In genomic region chr17:51585514-51586104, GRCh38 we compare ENCODE assay signal across 10 cellular contexts.
A peak's percentile ranks its signal among the peaks of the same experiment; 100 is the strongest.
DNase-seq lines count a peak whose midpoint lies in the region; TF ChIP-seq lines count a peak whose summit lies in the region.
"Had no signal": no experiment of that assay in that cellular context is flagged by ENCODE, and none has a peak within 500 bp of the region (broad histone marks: within the 10 kb centered on the region; RNA-seq: fewer than 3 reads in every experiment).

No MANE protein-coding gene starts in this region.

- TF ChIP-seq CTCF in prostate gland (IDR thresholded peaks at IDR 0.05): peak in 2 of 4 experiments; percentile 28 to 36

- peaks cover under 1% of the 10 kb centered on the region for H3K27me3 ChIP-seq in prostate gland (replicated peaks; ENCODE audit: insufficient read depth)

- peak; percentile 2 for DNase-seq in NK-92 treated with Interleukin-12 subunit alpha and Interleukin-12 subunit beta, amount 100 ng/mL, for 24 hours (lab: John Stamatoyannopoulos, UW)
- DNase-seq in NK-92 (lab: John Stamatoyannopoulos, UW; ENCODE audit: unreplicated experiment) (no peak), NCI-H446 (lab: John Stamatoyannopoulos, UW) (peak; percentile 14 to 54), cerebellar cortex (ENCODE audit: low spot score) (peak; percentile 74), prostate gland (ENCODE audit: low spot score) (peak; percentile 5), GM03348 (ENCODE audit: low spot score) (no peak), epidermal melanocyte (ENCODE audit: insufficient read length, low spot score) (no peak), CD1c-positive myeloid dendritic cell (ENCODE audit: extremely low spot score) (no peak)
- DNase-seq: T-helper 17 cell had no signal

- WGBS in prostate gland: 25% methylated on average over 4 of the region's 4 CpGs

- no peak overlapping the region for H3K27ac ChIP-seq in prostate gland
- H3K27ac ChIP-seq: skin epidermis had no signal

- no peaks in the 10 kb centered on the region for H3K9me3 ChIP-seq in prostate gland

- TF ChIP-seq POLR2A in prostate gland (IDR thresholded peaks at IDR 0.05): no peak

- intact Hi-C loops in prostate gland (cut with DNase I): no loop called here

- H3K36me3 ChIP-seq in prostate gland: no peaks in the 10 kb centered on the region

- H3K4me3 ChIP-seq in prostate gland: no peak overlapping the region
- H3K4me3 ChIP-seq: skin epidermis had no signal

- no peaks in the 10 kb centered on the region for H3K4me1 ChIP-seq in prostate gland (replicated peaks)

Comparison
In these comparisons a context has a peak if more than half of its experiments do, and no peak if none do; other contexts are left out.
1. DNase-seq: peak in NK-92 treated with Interleukin-12 subunit alpha and Interleukin-12 subunit beta, amount 100 ng/mL, for 24 hours (single experiment), NCI-H446 (2 of 2), cerebellar cortex (single experiment) and prostate gland (single experiment); none in NK-92 (single experiment), GM03348 (single experiment), epidermal melanocyte (single experiment) and CD1c-positive myeloid dendritic cell (single experiment).